In genomic region chr2:222318026-222318711, GRCh38 we compare ENCODE assay signal across 8 cellular contexts. TPM values are rescaled to one million over a fixed set of nuclear protein-coding genes. Genes with fewer than 3 reads are reported as not detected.
DNase-seq lines count a peak whose midpoint lies in the region; ATAC-seq and TF ChIP-seq lines count a peak whose summit lies in the region.

No MANE protein-coding gene starts in this region.

- no peaks in the 10 kb centered on the region for H3K27me3 ChIP-seq in ovary

- no peaks in the 10 kb centered on the region for H3K9me3 Mint-ChIP-seq in activated T-helper 2 cell treated with anti-CD3 and anti-CD28 coated beads, Interferon-gamma antibody, Interleukin-2, Interleukin-4, amounts not matched to agents 10 μg/mL and 5 μg/mL and 100 μg/mL, durations not matched to agents 14 hours and 24 hours and 36 hours
- H3K9me3 Mint-ChIP-seq in glutamatergic neuron (ENCODE audit: unreplicated experiment), result peaks cover 21% of the 10 kb centered on the region

- intact Hi-C loops in activated T-helper 2 cell treated with anti-CD3 and anti-CD28 coated beads, Interferon-gamma antibody, Interleukin-2, Interleukin-4, amounts not matched to agents 10 μg/mL and 5 μg/mL and 100 μg/mL, durations not matched to agents 14 hours and 24 hours and 36 hours (cut with micrococcal nuclease), result loop anchor here (1.0 to 5.0 kb wide), 4 partner anchors 164 to 339 kb away; partner anchors contain the start of gene FARSB
- intact Hi-C loops in ovary (cut with DNase I), result loop anchor here in 3 of 4 donors (5.0 to 10.0 kb wide), 4 partner anchors 244 to 299 kb away; no protein-coding TSS in a partner anchor

- H3K27ac Mint-ChIP-seq in activated T-helper 2 cell treated with anti-CD3 and anti-CD28 coated beads, Interferon-gamma antibody, Interleukin-2, Interleukin-4, amounts not matched to agents 10 μg/mL and 5 μg/mL and 100 μg/mL, durations not matched to agents 14 hours and 24 hours and 36 hours, result no peak overlapping the region
- peak overlapping the region; percentile 99 for H3K27ac Mint-ChIP-seq in glutamatergic neuron (ENCODE audit: unreplicated experiment)

- ATAC-seq in GM19467 (IDR thresholded peaks at IDR 0.05; ENCODE audit: unreplicated experiment) (peak; percentile 51), HG03469 (IDR thresholded peaks at IDR 0.05; ENCODE audit: unreplicated experiment) (peak; percentile 30)

- peak overlapping the region; percentile 34 for H3K4me3 ChIP-seq in ovary

- no peaks in the 10 kb centered on the region for H3K36me3 Mint-ChIP-seq in activated T-helper 2 cell treated with anti-CD3 and anti-CD28 coated beads, Interferon-gamma antibody, Interleukin-2, Interleukin-4, amounts not matched to agents 10 μg/mL and 5 μg/mL and 100 μg/mL, durations not matched to agents 14 hours and 24 hours and 36 hours (ENCODE audit: low read depth)
- peaks cover 4% of the 10 kb centered on the region for H3K36me3 Mint-ChIP-seq in glutamatergic neuron (ENCODE audit: unreplicated experiment)

- H3K4me1 ChIP-seq in ovary (ENCODE audit: insufficient read depth), result peaks cover 3% of the 10 kb centered on the region

- H3K27me3 Mint-ChIP-seq in activated T-helper 2 cell treated with anti-CD3 and anti-CD28 coated beads, Interferon-gamma antibody, Interleukin-2, Interleukin-4, amounts not matched to agents 10 μg/mL and 5 μg/mL and 100 μg/mL, durations not matched to agents 14 hours and 24 hours and 36 hours (ENCODE audit: low read depth), result peaks cover 70% of the 10 kb centered on the region
- peaks cover 19% of the 10 kb centered on the region for H3K27me3 Mint-ChIP-seq in glutamatergic neuron (ENCODE audit: unreplicated experiment)

- H3K4me3 Mint-ChIP-seq in activated T-helper 2 cell treated with anti-CD3 and anti-CD28 coated beads, Interferon-gamma antibody, Interleukin-2, Interleukin-4, amounts not matched to agents 10 μg/mL and 5 μg/mL and 100 μg/mL, durations not matched to agents 14 hours and 24 hours and 36 hours (ENCODE audit: low read depth), result peak overlapping the region; percentile 74
- peak overlapping the region; percentile 99 for H3K4me3 Mint-ChIP-seq in glutamatergic neuron (ENCODE audit: unreplicated experiment)

- no peak for TF ChIP-seq EP300 in ovary (IDR thresholded peaks at IDR 0.05)

- no peak for TF ChIP-seq POLR2A in ovary (IDR thresholded peaks at IDR 0.05)

- in situ Hi-C loops in G401 (cut with HindIII; ENCODE audit: low sequenced_read_pairs), result loop anchor here (25.0 kb wide), 1 partner anchor 294 kb away; no protein-coding TSS in a partner anchor

- no peaks in the 10 kb centered on the region for H3K9me3 ChIP-seq in ovary

- TF ChIP-seq CTCF in glutamatergic neuron (IDR thresholded peaks at IDR 0.05; ENCODE audit: partially characterized antibody, unreplicated experiment) (no peak), ovary (IDR thresholded peaks at IDR 0.05) (peak in 1 of 3 donors; percentile 25)

- peak; percentile 83 for DNase-seq in G401 (ENCODE audit: low spot score)
- peak; percentile 84 to 95 for DNase-seq in NCI-H526 (lab: John Stamatoyannopoulos, UW)
- DNase-seq in activated T-helper 2 cell treated with anti-CD3 and anti-CD28 coated beads, Interferon-gamma antibody, Interleukin-2, Interleukin-4, amounts not matched to agents 10 μg/mL and 5 μg/mL and 100 μg/mL, durations not matched to agents 14 hours and 24 hours and 36 hours (ENCODE audit: low spot score), result peak; percentile 42
- DNase-seq in glutamatergic neuron, result peak; percentile 92
- peak in 3 of 5 donors; percentile 33 to 61 (median 42) for DNase-seq in ovary
- no peak for DNase-seq in activated gamma-delta T cell (lab: John Stamatoyannopoulos, UW)

- no peak overlapping the region for H3K27ac ChIP-seq in ovary

- WGBS in ovary, 3 donors, result 0 to 1% (median 1%) methylated on average over 41 of the region's 41 CpGs

- no peaks in the 10 kb centered on the region for H3K36me3 ChIP-seq in ovary

- peaks cover 12% of the 10 kb centered on the region for H3K4me1 Mint-ChIP-seq in activated T-helper 2 cell treated with anti-CD3 and anti-CD28 coated beads, Interferon-gamma antibody, Interleukin-2, Interleukin-4, amounts not matched to agents 10 μg/mL and 5 μg/mL and 100 μg/mL, durations not matched to agents 14 hours and 24 hours and 36 hours (ENCODE audit: low read depth)
- peaks cover 21% of the 10 kb centered on the region for H3K4me1 Mint-ChIP-seq in glutamatergic neuron (ENCODE audit: low read depth, unreplicated experiment)

RNA-seq across cellular contexts. Expression of gene PAX3, which starts 19.4 kb away (rescaled TPM):
- total RNA-seq in G401 (2014; rRNA removed; shearing (Covaris generic)), result not detected in 2 replicates
- not detected in 2 replicates for total RNA-seq in activated T-helper 2 cell treated with anti-CD3 and anti-CD28 coated beads, Interferon-gamma antibody, Interleukin-2, Interleukin-4, amounts not matched to agents 10 μg/mL and 5 μg/mL and 100 μg/mL, durations not matched to agents 14 hours and 24 hours and 36 hours
- total RNA-seq in glutamatergic neuron (ENCODE audit: unreplicated experiment) (31.2 TPM), ovary (not detected)
- polyA plus RNA-seq in ovary, result not detected

Comparison
In these comparisons a context has a peak if more than half of its experiments do, and no peak if none do; other contexts are left out.
1. RNA of gene PAX3, which starts 19.4 kb away (total RNA-seq): 31.2 TPM in glutamatergic neuron (single experiment); not detected in G401, not detected in activated T-helper 2 cell treated with anti-CD3 and anti-CD28 coated beads, Interferon-gamma antibody, Interleukin-2, Interleukin-4, amounts not matched to agents 10 μg/mL and 5 μg/mL and 100 μg/mL, durations not matched to agents 14 hours and 24 hours and 36 hours and not detected in ovary; every median in the first group is over 10 times any median in the second.